ENCODE assay signal across 11 cellular contexts in the genomic region with DNA sequence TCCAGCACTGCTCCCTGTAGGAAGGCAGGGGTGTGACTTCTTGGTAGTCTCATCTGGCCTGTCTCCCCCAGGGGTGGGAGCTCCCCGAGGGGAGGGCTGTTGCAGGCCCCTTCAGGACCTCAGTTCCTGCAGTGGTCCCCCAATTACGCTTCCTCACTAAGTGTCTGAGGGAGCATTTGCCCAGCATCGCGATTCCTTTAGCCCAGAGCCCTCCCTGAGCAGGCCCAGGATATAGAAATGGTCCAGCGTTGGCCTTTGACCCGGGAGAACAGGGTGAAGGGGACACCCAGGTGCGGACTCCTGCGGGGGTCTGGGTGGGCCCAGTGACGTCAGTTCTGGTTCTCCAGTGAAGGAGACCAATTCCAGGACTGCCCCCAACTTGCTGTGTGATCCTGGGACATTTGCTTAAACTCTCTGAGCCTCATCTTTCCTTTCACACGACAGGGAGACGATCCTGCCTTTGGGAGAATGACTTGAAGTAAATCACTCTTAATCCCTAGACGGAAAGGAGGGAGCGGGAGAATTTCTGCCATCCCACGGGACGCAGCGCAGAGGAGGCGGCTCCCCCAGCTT. TPM values are rescaled to one million over a fixed set of nuclear protein-coding genes. Genes with fewer than 3 reads are reported as not detected.
A peak's percentile ranks its signal among the peaks of the same experiment; 100 is the strongest.
DNase-seq lines count a peak whose midpoint lies in the region; ATAC-seq, FAIRE-seq and TF ChIP-seq lines count a peak whose summit lies in the region.
"Had no signal": no experiment of that assay in that cellular context is flagged by ENCODE, and none has a peak within 500 bp of the region (broad histone marks: within the 10 kb centered on the region; RNA-seq: fewer than 3 reads in every experiment).

No MANE protein-coding gene starts in this region.

- H3K4me1 ChIP-seq in HepG2 (ENCODE audit: insufficient read depth, low read length) (peaks cover 9% of the 10 kb centered on the region; the same call in 1 of the 2 replicates), right lobe of liver (peaks cover 0 to 10% (median 0%) of the 10 kb centered on the region in 4 donors)

- no peak for FAIRE-seq in HepG2 (lab: Jason Lieb, UNC)
- FAIRE-seq: endometrium had no signal

- H3K4me2 ChIP-seq in HepG2 (ENCODE audit: low read depth, low read length) = peak overlapping the region; percentile 78; the same call in 1 of the 2 replicates

- BruUV-seq in HepG2 (replicated peaks; lab: Mats Ljungman, UMichigan) = no TSS peak

- H2AFZ ChIP-seq in HepG2 (ENCODE audit: low read length) = no peak overlapping the region

- peak overlapping the region in 1 of 5 experiments; percentile 18 for H3K4me3 Mint-ChIP-seq in brain
- H3K4me3 Mint-ChIP-seq in naive thymus-derived CD8-positive, alpha-beta T cell = peak overlapping the region in 7 of 10 donors; percentile 70 to 87 (median 78)

- TF ChIP-seq CTCF in HepG2 (CRISPR knock-in tag; IDR thresholded peaks at IDR 0.05) (no peak), right lobe of liver (IDR thresholded peaks at IDR 0.05) (no peak), brain (conservative IDR thresholded peaks at IDR 0.05) (no peak)

- no peaks in the 10 kb centered on the region for H3K79me2 ChIP-seq in HepG2 (ENCODE audit: insufficient read depth, low read length)

- H3K27ac ChIP-seq in HepG2 (ENCODE audit: extremely low read length, insufficient read depth, low read length) = no peak overlapping the region
- H3K27ac ChIP-seq in right lobe of liver = no peak overlapping the region
- H3K27ac ChIP-seq: SJSA1 had no signal

- TF ChIP-seq RAD21 in HepG2 (CRISPR knock-in tag; IDR thresholded peaks at IDR 0.05) = no peak

- POLR2A ChIA-PET in HepG2 (lab: Yijun Ruan, JAX) = interaction anchor here (0.7 to 1.0 kb wide), 2 partner anchors 18 to 33 kb away, joined by 5 to 6 read pairs; a partner anchor contains a TSS
- POLR2A ChIA-PET in naive thymus-derived CD8-positive, alpha-beta T cell (lab: Charles Lee) = interaction anchor here (1.5 to 25.4 kb wide), 4 partner anchors 16 to 66 kb away, joined by 4 to 730 read pairs (median 133); no protein-coding TSS in a partner anchor

- H3K36me3 ChIP-seq in HepG2 (replicated peaks in 1 of 2; ENCODE audit: control insufficient read depth in 1 of 2, insufficient read depth in 2 of 2, low read length in 2 of 2) = no peaks in the 10 kb centered on the region
- no peaks in the 10 kb centered on the region for H3K36me3 ChIP-seq in right lobe of liver
- H3K36me3 ChIP-seq: SJSA1 had no signal

- peak overlapping the region in 4 of 5 experiments; percentile 67 to 96 (median 80) for H3K27ac Mint-ChIP-seq in brain
- H3K27ac Mint-ChIP-seq in naive thymus-derived CD8-positive, alpha-beta T cell = peak overlapping the region; percentile 75 to 94 (median 92)

- H3K9ac ChIP-seq in HepG2 (ENCODE audit: insufficient read depth, low read depth, low read length) = no peak overlapping the region

- H3K9me3 Mint-ChIP-seq in brain = no peaks in the 10 kb centered on the region
- no peaks in the 10 kb centered on the region for H3K9me3 Mint-ChIP-seq in naive thymus-derived CD8-positive, alpha-beta T cell

- TF ChIP-seq EP300 in HepG2 (IDR thresholded peaks at IDR 0.05; ENCODE audit: low read depth in 2 of 2, low read length in 2 of 2) (no peak), HepG2 (CRISPR knock-in tag; IDR thresholded peaks at IDR 0.05; ENCODE audit: borderline replicate concordance) (no peak)

- no peaks in the 10 kb centered on the region for H3K27me3 Mint-ChIP-seq in brain
- no peaks in the 10 kb centered on the region for H3K27me3 Mint-ChIP-seq in naive thymus-derived CD8-positive, alpha-beta T cell

- H3K27me3 ChIP-seq in HepG2 (ENCODE audit: control insufficient read depth in 1 of 2, insufficient read depth in 2 of 2, low read length in 2 of 2) (peaks cover 1 to 26% of the 10 kb centered on the region in 2 experiments; a peak in 3 of 5 replicates), right lobe of liver (no peaks in the 10 kb centered on the region)
- H3K27me3 ChIP-seq: SJSA1 had no signal

- CTCF ChIA-PET in HepG2 (lab: Yijun Ruan, JAX; ENCODE audit: low intra/inter-chr PET ratio, low total read pairs) = interaction anchor here (0.7 to 3.1 kb wide), 6 partner anchors 12 to 78 kb away, joined by 3 to 41 read pairs (median 3); a partner anchor contains a TSS

- no peak for DNase-seq in HepG2 (ENCODE audit: low spot score)
- no peak for DNase-seq in right lobe of liver
- DNase-seq in naive thymus-derived CD8-positive, alpha-beta T cell = no peak
- no peak for DNase-seq in NCI-H1930 (lab: John Stamatoyannopoulos, UW)
- no peak for DNase-seq in NCI-H1417 (lab: John Stamatoyannopoulos, UW)

- WGBS in HepG2 (ENCODE audit: low lambda C conversion rate) = 5% methylated on average over 6 of the region's 17 CpGs
- 12% methylated on average over 13 of the region's 17 CpGs for WGBS in right lobe of liver (ENCODE audit: insufficient coverage, low coverage, low lambda C conversion rate, missing lambda C conversion rate)

- 0 out of 2 replicates have a peak, but pooled peaks cover 2% of the 10 kb centered on the region for H4K20me1 ChIP-seq in HepG2 (ENCODE audit: insufficient read depth, low read length)

- in situ Hi-C loops in HepG2 (cut with HindIII; ENCODE audit: extremely low pct_ligation_motif_present, low pct_unique_long_range_greater_than_20kb) = loop anchor here (5.0 to 10.0 kb wide), 4 partner anchors 50 to 235 kb away; no protein-coding TSS in a partner anchor

- peaks cover 68% of the 10 kb centered on the region for H3K4me1 Mint-ChIP-seq in brain
- peaks cover 11 to 69% (median 53%) of the 10 kb centered on the region in 4 donors for H3K4me1 Mint-ChIP-seq in naive thymus-derived CD8-positive, alpha-beta T cell

- H3K9me3 ChIP-seq in HepG2 (ENCODE audit: low read length) (no peaks in the 10 kb centered on the region), right lobe of liver (no peaks in the 10 kb centered on the region)
- H3K9me3 ChIP-seq: SJSA1 had no signal

- TF ChIP-seq POLR2A in HepG2 (IDR thresholded peaks at IDR 0.05; ENCODE audit: insufficient read depth in 1 of 2, low read depth in 2 of 2, low read length in 2 of 2) = no peak
- TF ChIP-seq POLR2A in right lobe of liver (IDR thresholded peaks at IDR 0.05) = no peak

- intact Hi-C loops in HepG2 (cut with micrococcal nuclease; ENCODE audit: unreplicated experiment) = loop anchor here (1.0 to 5.0 kb wide), 3 partner anchors 55 to 215 kb away; no protein-coding TSS in a partner anchor
- intact Hi-C loops in right lobe of liver (cut with DNase I) = loop anchor here (5.0 to 10.0 kb wide), 4 partner anchors 60 to 235 kb away; no protein-coding TSS in a partner anchor

- H3K36me3 Mint-ChIP-seq in brain = no peaks in the 10 kb centered on the region
- H3K36me3 Mint-ChIP-seq in naive thymus-derived CD8-positive, alpha-beta T cell = no peaks in the 10 kb centered on the region

- ATAC-seq in HepG2 = no peak
- ATAC-seq in right lobe of liver = no peak
- ATAC-seq in naive thymus-derived CD8-positive, alpha-beta T cell = no peak
- ATAC-seq in HG03521 (IDR thresholded peaks at IDR 0.05; ENCODE audit: unreplicated experiment) = no peak
- no peak for ATAC-seq in GM21737 (IDR thresholded peaks at IDR 0.05; ENCODE audit: unreplicated experiment)

- peak overlapping the region in 1 of 3 experiments; percentile 65; a peak in 1 of 6 replicates for H3K4me3 ChIP-seq in HepG2 (replicated peaks in 1 of 3; ENCODE audit: insufficient read depth in 1 of 3, low read depth in 2 of 3, low read length in 3 of 3)
- no peak overlapping the region for H3K4me3 ChIP-seq in right lobe of liver
- H3K4me3 ChIP-seq: SJSA1 had no signal

RNA-seq across cellular contexts. Expression of a gene that starts 32.6 kb away (rescaled TPM):
- total RNA-seq in HepG2 (2016; rRNA removed; fragmentation: Illumina TruSeq; extraction: Trizol) = 18.3 and 18.7 TPM in 2 replicates
- total RNA-seq in HepG2 (2016; cell fraction: cytosol; rRNA removed; fragmentation: Illumina TruSeq; extraction: Trizol; ENCODE audit: low read depth) = 2.8 and 3.5 TPM in 2 replicates
- total RNA-seq in HepG2 (2016; cell fraction: insoluble cytoplasmic fraction; rRNA removed; fragmentation: Illumina TruSeq; extraction: Trizol) = 15.4 and 19.8 TPM in 2 replicates
- total RNA-seq in HepG2 (2016; cell fraction: membrane; rRNA removed; fragmentation: Illumina TruSeq; extraction: Trizol) = 11.7 and 12.9 TPM in 2 replicates
- 11.8 and 13.3 TPM in 2 replicates for total RNA-seq in HepG2 (2016; cell fraction: nucleus; rRNA removed; fragmentation: Illumina TruSeq; extraction: Trizol)
- 13.6 and 16.7 TPM in 2 replicates for polyA plus RNA-seq in HepG2 (2011; rRNA removed)
- polyA plus RNA-seq in HepG2 (2011; cell fraction: cytosol; rRNA removed) = 11.2 and 13.0 TPM in 2 replicates
- 8.6 and 10.6 TPM in 2 replicates for polyA plus RNA-seq in HepG2 (2011; cell fraction: nucleus; rRNA removed)
- 4.4 and 7.3 TPM in 2 replicates for polyA plus RNA-seq in HepG2 (2012)
- 2.1 and 2.2 TPM in 2 replicates for polyA plus RNA-seq in HepG2 (2016; cell fraction: cytosol; fragmentation: Illumina TruSeq; extraction: Trizol; ENCODE audit: low read depth)
- 18.8 and 19.2 TPM in 2 replicates for polyA plus RNA-seq in HepG2 (2016; cell fraction: insoluble cytoplasmic fraction; fragmentation: Illumina TruSeq; extraction: Trizol; ENCODE audit: low read depth)
- polyA plus RNA-seq in HepG2 (2016; cell fraction: membrane; fragmentation: Illumina TruSeq; extraction: Trizol; ENCODE audit: low read depth) = 6.5 and 7.0 TPM in 2 replicates
- polyA plus RNA-seq in HepG2 (2016; cell fraction: nucleus; fragmentation: Illumina TruSeq; extraction: Trizol; ENCODE audit: insufficient read depth, low read depth) = 18.0 and 19.6 TPM in 2 replicates
- polyA minus RNA-seq in HepG2 (2011; rRNA and poly(A)+ RNA removed; ENCODE audit: low replicate concordance) = 9.6 and 12.5 TPM in 2 replicates
- 8.5 and 9.2 TPM in 2 replicates for polyA minus RNA-seq in HepG2 (2011; cell fraction: cytosol; rRNA and poly(A)+ RNA removed)
- polyA minus RNA-seq in HepG2 (2011; cell fraction: nucleus; rRNA and poly(A)+ RNA removed) = 4.9 and 8.8 TPM in 2 replicates
- 10 to 100 TPM in 1 of 6 experiments, 1 to 10 TPM in 5; 2.0 to 11.2 (median 5.4) TPM for total RNA-seq in right lobe of liver
- polyA plus RNA-seq in brain (ENCODE audit: insufficient read depth, low read depth, low replicate concordance) = 117 TPM
- total RNA-seq in naive thymus-derived CD8-positive, alpha-beta T cell = 100 to 1,000 TPM; 186 to 191 TPM
- polyA plus RNA-seq in naive thymus-derived CD8-positive, alpha-beta T cell = 100 to 1,000 TPM in 2 of 3 donors, 10 to 100 TPM in 1; 91.8 to 179 (median 122) TPM

RNA-seq across cellular contexts. Expression of a gene that starts 43.2 kb away (rescaled TPM):
- not detected in 2 replicates for total RNA-seq in HepG2 (2016; rRNA removed; fragmentation: Illumina TruSeq; extraction: Trizol)
- not detected in 2 replicates for total RNA-seq in HepG2 (2016; cell fraction: cytosol; rRNA removed; fragmentation: Illumina TruSeq; extraction: Trizol; ENCODE audit: low read depth)
- total RNA-seq in HepG2 (2016; cell fraction: insoluble cytoplasmic fraction; rRNA removed; fragmentation: Illumina TruSeq; extraction: Trizol) = not detected in 2 replicates
- total RNA-seq in HepG2 (2016; cell fraction: membrane; rRNA removed; fragmentation: Illumina TruSeq; extraction: Trizol) = not detected in 2 replicates
- total RNA-seq in HepG2 (2016; cell fraction: nucleus; rRNA removed; fragmentation: Illumina TruSeq; extraction: Trizol) = not detected in 2 replicates
- not detected in 2 replicates for polyA plus RNA-seq in HepG2 (2011; rRNA removed)
- polyA plus RNA-seq in HepG2 (2011; cell fraction: cytosol; rRNA removed) = not detected in 2 replicates
- polyA plus RNA-seq in HepG2 (2011; cell fraction: nucleus; rRNA removed) = not detected in 2 replicates
- polyA plus RNA-seq in HepG2 (2012) = not detected in 2 replicates
- not detected in 2 replicates for polyA plus RNA-seq in HepG2 (2016; cell fraction: cytosol; fragmentation: Illumina TruSeq; extraction: Trizol; ENCODE audit: low read depth)
- polyA plus RNA-seq in HepG2 (2016; cell fraction: insoluble cytoplasmic fraction; fragmentation: Illumina TruSeq; extraction: Trizol; ENCODE audit: low read depth) = not detected in 2 replicates
- not detected in 2 replicates for polyA plus RNA-seq in HepG2 (2016; cell fraction: membrane; fragmentation: Illumina TruSeq; extraction: Trizol; ENCODE audit: low read depth)
- not detected in 2 replicates for polyA plus RNA-seq in HepG2 (2016; cell fraction: nucleus; fragmentation: Illumina TruSeq; extraction: Trizol; ENCODE audit: insufficient read depth, low read depth)
- 0.16 TPM in 1 of 2 replicates, not detected in the other for polyA minus RNA-seq in HepG2 (2011; rRNA and poly(A)+ RNA removed; ENCODE audit: low replicate concordance)
- not detected in 2 replicates for polyA minus RNA-seq in HepG2 (2011; cell fraction: cytosol; rRNA and poly(A)+ RNA removed)
- polyA minus RNA-seq in HepG2 (2011; cell fraction: nucleus; rRNA and poly(A)+ RNA removed) = not detected in 2 replicates
- total RNA-seq in right lobe of liver = under 1 TPM in 3 of 6 experiments, not detected in 3; 0.46 to 0.61 (median 0.46) TPM
- 0.49 TPM for polyA plus RNA-seq in brain (ENCODE audit: insufficient read depth, low read depth, low replicate concordance)
- total RNA-seq in naive thymus-derived CD8-positive, alpha-beta T cell = 1 to 10 TPM in 1 of 2 experiments, under 1 TPM in 1; 0.75 to 2.5 TPM
- polyA plus RNA-seq in naive thymus-derived CD8-positive, alpha-beta T cell = under 1 TPM in 1 of 3 donors, not detected in 2; 0.05 TPM
- total RNA-seq: lung microvascular endothelial cell, SJSA1 had no signal
